In genomic region chr1:24464378-24464770, GRCh38 we compare ENCODE assay signal across 13 cellular contexts. TPM values are rescaled to one million over a fixed set of nuclear protein-coding genes. Genes with fewer than 3 reads are reported as not detected.
A peak's percentile ranks its signal among the peaks of the same experiment; 100 is the strongest.
DNase-seq lines count a peak whose midpoint lies in the region; ATAC-seq and TF ChIP-seq lines count a peak whose summit lies in the region.
"Had no signal": no experiment of that assay in that cellular context is flagged by ENCODE, and none has a peak within 500 bp of the region (broad histone marks: within the 10 kb centered on the region; RNA-seq: fewer than 3 reads in every experiment).

No MANE protein-coding gene starts in this region.

- ATAC-seq in activated T-helper 17 cell treated with anti-CD3 and anti-CD28 coated beads, Interleukin-2, amount 50 U/mL, for 72 hours (replicated peaks): no peak
- ATAC-seq in HG03280 (IDR thresholded peaks at IDR 0.05; ENCODE audit: unreplicated experiment): no peak
- ATAC-seq in GM18498 (IDR thresholded peaks at IDR 0.05; ENCODE audit: unreplicated experiment): no peak
- no peak for ATAC-seq in GM21360 (IDR thresholded peaks at IDR 0.05; ENCODE audit: unreplicated experiment)
- ATAC-seq: foreskin keratinocyte; natural killer cell treated with Interleukin-12 subunit alpha and Interleukin-12 subunit beta and Interleukin-15 and Interleukin-18, amount 100 ng/mL, for 72 hours; stimulated activated naive B cell treated with anti-CD40 and anti-IgM and Interleukin-4, amounts not matched to agents 10 μg/mL and 1 μg/mL and 100 μg/mL, for 72 hours had no signal

- H3K4me1 Mint-ChIP-seq in activated T-helper 17 cell treated with anti-CD3 and anti-CD28 coated beads, Interleukin-2, amount 50 U/mL, for 72 hours: peaks cover 19% of the 10 kb centered on the region
- peaks cover 11% of the 10 kb centered on the region for H3K4me1 Mint-ChIP-seq in progenitor cell of endocrine pancreas (ENCODE audit: low read depth)

- DNase-seq in AG10803 (ENCODE audit: low read depth) (peak; percentile 55), GM03348 (ENCODE audit: low spot score) (peak; percentile 56), iPS-NIHi7 (ENCODE audit: extremely low spot score) (peak; percentile 48), progenitor cell of endocrine pancreas (ENCODE audit: low spot score, unreplicated experiment) (no peak)
- DNase-seq: effector CD8-positive, alpha-beta T cell; foreskin keratinocyte; stimulated activated naive B cell treated with anti-CD40 and anti-IgM and Interleukin-4, amounts not matched to agents 10 μg/mL and 1 μg/mL and 100 μg/mL, for 72 hours had no signal

- no peak overlapping the region for H3K4me3 Mint-ChIP-seq in activated T-helper 17 cell treated with anti-CD3 and anti-CD28 coated beads, Interleukin-2, amount 50 U/mL, for 72 hours
- H3K4me3 Mint-ChIP-seq in progenitor cell of endocrine pancreas (ENCODE audit: low read depth): no peak overlapping the region
- H3K4me3 Mint-ChIP-seq: natural killer cell treated with Interleukin-12 subunit alpha and Interleukin-12 subunit beta and Interleukin-15 and Interleukin-18, amount 100 ng/mL, for 72 hours; stimulated activated naive B cell treated with anti-CD40 and anti-IgM and Interleukin-4, amounts not matched to agents 10 μg/mL and 1 μg/mL and 100 μg/mL, for 72 hours had no signal

- H3K9me3 Mint-ChIP-seq in activated T-helper 17 cell treated with anti-CD3 and anti-CD28 coated beads, Interleukin-2, amount 50 U/mL, for 72 hours: no peaks in the 10 kb centered on the region
- no peaks in the 10 kb centered on the region for H3K9me3 Mint-ChIP-seq in progenitor cell of endocrine pancreas (ENCODE audit: low read depth)
- H3K9me3 Mint-ChIP-seq: natural killer cell treated with Interleukin-12 subunit alpha and Interleukin-12 subunit beta and Interleukin-15 and Interleukin-18, amount 100 ng/mL, for 72 hours had no signal

- H3K36me3 Mint-ChIP-seq in activated T-helper 17 cell treated with anti-CD3 and anti-CD28 coated beads, Interleukin-2, amount 50 U/mL, for 72 hours (ENCODE audit: low read depth): peaks cover 80% of the 10 kb centered on the region
- H3K36me3 Mint-ChIP-seq in progenitor cell of endocrine pancreas (ENCODE audit: insufficient read depth): peaks cover 8% of the 10 kb centered on the region

- no peak overlapping the region for H3K4me3 ChIP-seq in AG10803 (ENCODE audit: low read length)
- H3K4me3 ChIP-seq: SJSA1 had no signal

- peak overlapping the region; percentile 60 for H3K27ac Mint-ChIP-seq in activated T-helper 17 cell treated with anti-CD3 and anti-CD28 coated beads, Interleukin-2, amount 50 U/mL, for 72 hours
- H3K27ac Mint-ChIP-seq in progenitor cell of endocrine pancreas: no peak overlapping the region
- H3K27ac Mint-ChIP-seq: natural killer cell treated with Interleukin-12 subunit alpha and Interleukin-12 subunit beta and Interleukin-15 and Interleukin-18, amount 100 ng/mL, for 72 hours; stimulated activated naive B cell treated with anti-CD40 and anti-IgM and Interleukin-4, amounts not matched to agents 10 μg/mL and 1 μg/mL and 100 μg/mL, for 72 hours had no signal

- no peak for TF ChIP-seq CTCF in AG10803 (conservative IDR thresholded peaks at IDR 0.05; ENCODE audit: low read length)
- no peak for TF ChIP-seq CTCF in progenitor cell of endocrine pancreas (IDR thresholded peaks at IDR 0.05; ENCODE audit: unreplicated experiment)

- H3K27me3 Mint-ChIP-seq in activated T-helper 17 cell treated with anti-CD3 and anti-CD28 coated beads, Interleukin-2, amount 50 U/mL, for 72 hours: no peaks in the 10 kb centered on the region
- H3K27me3 Mint-ChIP-seq in progenitor cell of endocrine pancreas: no peaks in the 10 kb centered on the region
- H3K27me3 Mint-ChIP-seq: natural killer cell treated with Interleukin-12 subunit alpha and Interleukin-12 subunit beta and Interleukin-15 and Interleukin-18, amount 100 ng/mL, for 72 hours; stimulated activated naive B cell treated with anti-CD40 and anti-IgM and Interleukin-4, amounts not matched to agents 10 μg/mL and 1 μg/mL and 100 μg/mL, for 72 hours had no signal

RNA-seq across cellular contexts. Expression of gene RCAN3, which starts 38.3 kb away (rescaled TPM):
- 10 to 100 TPM; 38.6 to 54.6 TPM for total RNA-seq in activated T-helper 17 cell treated with anti-CD3 and anti-CD28 coated beads, Interleukin-2, amount 50 U/mL, for 72 hours
- 31.0 and 32.5 TPM in 2 replicates for total RNA-seq in progenitor cell of endocrine pancreas

RNA-seq across cellular contexts. Expression of gene NIPAL3, which starts 48.8 kb away (rescaled TPM):
- 10 to 100 TPM; 30.0 to 38.5 TPM for total RNA-seq in activated T-helper 17 cell treated with anti-CD3 and anti-CD28 coated beads, Interleukin-2, amount 50 U/mL, for 72 hours
- 13.1 and 13.5 TPM in 2 replicates for total RNA-seq in progenitor cell of endocrine pancreas

RNA-seq across cellular contexts. Expression of gene STPG1, which starts 50.8 kb away (rescaled TPM):
- total RNA-seq in activated T-helper 17 cell treated with anti-CD3 and anti-CD28 coated beads, Interleukin-2, amount 50 U/mL, for 72 hours: 1 to 10 TPM; 6.5 to 7.0 TPM
- total RNA-seq in progenitor cell of endocrine pancreas: 16.7 and 19.2 TPM in 2 replicates
